Comparison of ENCODE assay signal across 1 cellular context in genomic region chr16:70269471-70269870, GRCh38.
TF ChIP-seq lines count a peak whose summit lies in the region.

No MANE protein-coding gene starts in this region.

TF ChIP-seq in K562, 482 proteins besides CTCF, POLR2A, EP300 and RAD21:
- TF ChIP-seq RBFOX2 (IDR thresholded peaks at IDR 0.05; ENCODE audit: low read depth, low read length) (peak; percentile 62), GTF2A2 (tag; IDR thresholded peaks at IDR 0.05) (no peak), POLR2G (IDR thresholded peaks at IDR 0.05; ENCODE audit: low read depth, low read length) (peak; percentile 51; the same call in 1 of the 2 replicates)
